8 cellular contexts compared by ENCODE assay signal in genomic region chr1:18927654-18928272, GRCh38. TPM values are rescaled to one million over a fixed set of nuclear protein-coding genes. Genes with fewer than 3 reads are reported as not detected.
DNase-seq lines count a peak whose midpoint lies in the region; ATAC-seq and TF ChIP-seq lines count a peak whose summit lies in the region.

No MANE protein-coding gene starts in this region.

- H3K4me3 Mint-ChIP-seq in CD4-positive, alpha-beta memory T cell = peak overlapping the region; percentile 78 to 89 (median 84)

- H4K20me1 ChIP-seq in OCI-LY7 (ENCODE audit: insufficient read depth, low read length) = no peaks in the 10 kb centered on the region

- DNase-seq in CD4-positive, alpha-beta memory T cell = peak; percentile 56 to 75 (median 62)
- DNase-seq in OCI-LY7 (ENCODE audit: low spot score) = peak; percentile 43
- DNase-seq in astrocyte of the spinal cord (ENCODE audit: low read depth, low spot score) = peak; percentile 54
- DNase-seq in psoas muscle = no peak
- DNase-seq in HPDE6-E6E7 (ENCODE audit: extremely low spot score) = no peak
- no peak for DNase-seq in hepatic stellate cell (ENCODE audit: low spot score)
- DNase-seq in NCI-H1694 (lab: John Stamatoyannopoulos, UW) = no peak

- no peaks in the 10 kb centered on the region for H3K36me3 ChIP-seq in CD4-positive, alpha-beta memory T cell (ENCODE audit: insufficient read depth, low read length)
- H3K36me3 ChIP-seq in OCI-LY7 (ENCODE audit: insufficient read depth, low read length) = no peaks in the 10 kb centered on the region
- no peaks in the 10 kb centered on the region for H3K36me3 ChIP-seq in psoas muscle (ENCODE audit: insufficient read depth in 1 of 2, low read depth in 1 of 2)

- no peaks in the 10 kb centered on the region for H3K79me2 ChIP-seq in OCI-LY7 (ENCODE audit: insufficient read depth, low read depth, low read length)

- WGBS in psoas muscle, 3 donors = 67 to 75% (median 71%) methylated on average over 12 of the region's 12 CpGs

- peak overlapping the region; percentile 75 for H3K27ac ChIP-seq in CD4-positive, alpha-beta memory T cell (ENCODE audit: low read depth, low read length)
- H3K27ac ChIP-seq in OCI-LY7 (ENCODE audit: low read depth, low read length, poor library complexity, severe bottlenecking) (no peak overlapping the region), psoas muscle (peak overlapping the region; percentile 73)

- CTCF ChIA-PET in CD4-positive, alpha-beta memory T cell (lab: Charles Lee; ENCODE audit: partially characterized antibody) = interaction anchor here (0.7 to 11.2 kb wide), 17 partner anchors 10 to 170 kb away, joined by 3 to 193 read pairs (median 7); partner anchors contain the start of genes ALDH4A1 and IFFO2
- CTCF ChIA-PET in OCI-LY7 (lab: Charles Lee; ENCODE audit: unreplicated experiment) = interaction anchor here (0.7 kb wide), 1 partner anchor 11 kb away, joined by 4 read pairs; no protein-coding TSS in a partner anchor

- POLR2A ChIA-PET in CD4-positive, alpha-beta memory T cell (lab: Charles Lee; ENCODE audit: partially characterized antibody) = interaction anchor here (0.6 to 10.1 kb wide), 15 partner anchors 8 to 465 kb away, joined by 3 to 599 read pairs (median 7); partner anchors contain the start of genes ALDH4A1 and IFFO2
- POLR2A ChIA-PET in OCI-LY7 (lab: Charles Lee) = interaction anchor here (0.6 to 1.2 kb wide), 2 partner anchors 16 to 110 kb away, joined by 3 to 5 read pairs; no protein-coding TSS in a partner anchor

- H3K4me3 ChIP-seq in CD4-positive, alpha-beta memory T cell (ENCODE audit: low read length in 2 of 2) = peak overlapping the region; percentile 45 to 58
- H3K4me3 ChIP-seq in OCI-LY7 (ENCODE audit: low read depth, low read length, poor library complexity, severe bottlenecking) = no peak overlapping the region
- H3K4me3 ChIP-seq in astrocyte of the spinal cord (ENCODE audit: low read depth, low read length) = no peak overlapping the region
- H3K4me3 ChIP-seq in psoas muscle = no peak overlapping the region

- peak overlapping the region; percentile 87 to 99 (median 98) for H3K27ac Mint-ChIP-seq in CD4-positive, alpha-beta memory T cell

- no peaks in the 10 kb centered on the region for H3K9me2 ChIP-seq in OCI-LY7 (ENCODE audit: insufficient read depth, low read length)

- H3K4me1 Mint-ChIP-seq in CD4-positive, alpha-beta memory T cell = peaks cover 58 to 98% (median 87%) of the 10 kb centered on the region in 4 donors

- no peaks in the 10 kb centered on the region for H3K27me3 Mint-ChIP-seq in CD4-positive, alpha-beta memory T cell

- H3K4me1 ChIP-seq in CD4-positive, alpha-beta memory T cell (ENCODE audit: insufficient read depth, low read length) = peaks cover 99% of the 10 kb centered on the region
- peaks cover 18% of the 10 kb centered on the region for H3K4me1 ChIP-seq in OCI-LY7 (ENCODE audit: insufficient read depth, low read length, poor library complexity, severe bottlenecking)
- peaks cover 24% of the 10 kb centered on the region for H3K4me1 ChIP-seq in psoas muscle

- no peaks in the 10 kb centered on the region for H3K9me3 ChIP-seq in CD4-positive, alpha-beta memory T cell (ENCODE audit: control insufficient read depth in 1 of 2, low read length in 2 of 2)
- H3K9me3 ChIP-seq in OCI-LY7 (ENCODE audit: low read length) (no peaks in the 10 kb centered on the region), psoas muscle (no peaks in the 10 kb centered on the region)

- intact Hi-C loops in CD4-positive, alpha-beta memory T cell (cut with micrococcal nuclease) = loop anchor here (1.0 kb wide), 1 partner anchor 45 kb away; no protein-coding TSS in a partner anchor
- intact Hi-C loops in OCI-LY7 (cut with micrococcal nuclease; ENCODE audit: unreplicated experiment) = no loop called here
- intact Hi-C loops in psoas muscle (cut with DNase I) = no loop called here

- TF ChIP-seq CTCF in OCI-LY7 (conservative IDR thresholded peaks at IDR 0.05; ENCODE audit: low read length) (no peak), astrocyte of the spinal cord (IDR thresholded peaks at IDR 0.05; ENCODE audit: low read depth, low read length) (no peak), psoas muscle (IDR thresholded peaks at IDR 0.05) (no peak)

- no TSS peak for BruUV-seq in OCI-LY7 (replicated peaks; lab: Mats Ljungman, UMichigan)

- in situ Hi-C loops in astrocyte of the spinal cord (cut with HindIII; ENCODE audit: low sequenced_read_pairs) = no loop called here

- no peaks in the 10 kb centered on the region for H3K27me3 ChIP-seq in CD4-positive, alpha-beta memory T cell (ENCODE audit: insufficient read depth, low read length)
- no peaks in the 10 kb centered on the region for H3K27me3 ChIP-seq in psoas muscle (ENCODE audit: insufficient read depth in 3 of 3, low read length in 2 of 3)

- no peaks in the 10 kb centered on the region for H3K9me3 Mint-ChIP-seq in CD4-positive, alpha-beta memory T cell

- H3K36me3 Mint-ChIP-seq in CD4-positive, alpha-beta memory T cell = peaks cover 4 to 7% of the 10 kb centered on the region in 2 donors

- ATAC-seq in GM21723 (IDR thresholded peaks at IDR 0.05; ENCODE audit: unreplicated experiment) = peak; percentile 46
- ATAC-seq in psoas muscle = no peak

- no peak overlapping the region for H2AFZ ChIP-seq in OCI-LY7 (ENCODE audit: low read length)

- H3K4me2 ChIP-seq in OCI-LY7 (ENCODE audit: low read length) = peak overlapping the region; percentile 45

RNA-seq across cellular contexts. Expression of gene ALDH4A1, which starts 25.4 kb away (rescaled TPM):
- total RNA-seq in CD4-positive, alpha-beta memory T cell = 1 to 10 TPM; 1.4 to 1.5 TPM
- 1 to 10 TPM; 1.1 to 1.6 TPM for polyA plus RNA-seq in CD4-positive, alpha-beta memory T cell
- 3.8 and 6.1 TPM in 2 replicates for total RNA-seq in OCI-LY7 (2014; rRNA removed; shearing (Covaris generic))
- total RNA-seq in OCI-LY7 (2022) = 6.2 and 7.6 TPM in 2 replicates
- total RNA-seq in psoas muscle = 10 to 100 TPM; 31.9 to 81.1 (median 47.0) TPM
- polyA plus RNA-seq in psoas muscle = 10 to 100 TPM; 19.5 to 28.6 (median 22.7) TPM

RNA-seq across cellular contexts. Expression of gene IFFO2, which starts 28.7 kb away (rescaled TPM):
- 10 to 100 TPM; 39.0 to 41.3 TPM for total RNA-seq in CD4-positive, alpha-beta memory T cell
- polyA plus RNA-seq in CD4-positive, alpha-beta memory T cell = 1 to 10 TPM; 1.3 to 5.2 TPM
- total RNA-seq in OCI-LY7 (2014; rRNA removed; shearing (Covaris generic)) = 0.06 and 0.08 TPM in 2 replicates
- total RNA-seq in OCI-LY7 (2022) (0.20 and 0.44 TPM in 2 replicates), psoas muscle (10 to 100 TPM in 1 of 4 donors, 1 to 10 TPM in 3; 3.7 to 14.0 (median 6.8) TPM)
- 1 to 10 TPM in 2 of 3 donors, under 1 TPM in 1; 0.94 to 1.9 (median 1.2) TPM for polyA plus RNA-seq in psoas muscle

Comparison
In these comparisons a context has a peak if more than half of its experiments do, and no peak if none do; other contexts are left out.
1. DNase-seq: peak in CD4-positive, alpha-beta memory T cell (5 of 5), OCI-LY7 (single experiment) and astrocyte of the spinal cord (single experiment); none in psoas muscle (0 of 2), HPDE6-E6E7 (single experiment), hepatic stellate cell (single experiment) and NCI-H1694 (single experiment).
2. H3K4me3 ChIP-seq: peak in CD4-positive, alpha-beta memory T cell (2 of 2); none in OCI-LY7 (single experiment), astrocyte of the spinal cord (single experiment) and psoas muscle (single experiment).